Comparison of ENCODE assay signal across 18 cellular contexts in genomic region chr22:47057916-47058585, GRCh38.
A peak's percentile ranks its signal among the peaks of the same experiment; 100 is the strongest.
DNase-seq lines count a peak whose midpoint lies in the region; ATAC-seq and TF ChIP-seq lines count a peak whose summit lies in the region.
"Had no signal": no experiment of that assay in that cellular context is flagged by ENCODE, and none has a peak within 500 bp of the region (broad histone marks: within the 10 kb centered on the region; RNA-seq: fewer than 3 reads in every experiment).

No MANE protein-coding gene starts in this region.

- H3K36me3 Mint-ChIP-seq in endodermal cell (ENCODE audit: low read depth) (peaks cover 19% of the 10 kb centered on the region), progenitor cell of endocrine pancreas (ENCODE audit: insufficient read depth) (peaks cover 7% of the 10 kb centered on the region)

- DNase-seq in endodermal cell (no peak), progenitor cell of endocrine pancreas (ENCODE audit: low spot score, unreplicated experiment) (no peak), WERI-Rb-1 (no peak), Kasumi-1 (lab: John Stamatoyannopoulos, UW) (no peak)
- DNase-seq: CD4-positive, alpha-beta T cell; DND-41; GF-D8; Karpas-422; NCI-H1417; NCI-H1930; NCI-H2171; NCI-H510A; SHP77 treated with DMSO at 0.1 percent for 48 hours had no signal

- no peak for ATAC-seq in GM21619 (IDR thresholded peaks at IDR 0.05; ENCODE audit: unreplicated experiment)

- H3K9me3 Mint-ChIP-seq in endodermal cell (no peaks in the 10 kb centered on the region), progenitor cell of endocrine pancreas (ENCODE audit: low read depth) (no peaks in the 10 kb centered on the region)
- H3K9me3 Mint-ChIP-seq: CD4-positive, alpha-beta T cell had no signal

- peak overlapping the region; percentile 84 for H3K27ac Mint-ChIP-seq in endodermal cell
- H3K27ac Mint-ChIP-seq in progenitor cell of endocrine pancreas: peak overlapping the region; percentile 73
- H3K27ac Mint-ChIP-seq: B cell; CD4-positive, alpha-beta T cell had no signal

- H3K27me3 ChIP-seq in DOHH2 (ENCODE audit: control insufficient read depth, low read length) (no peaks in the 10 kb centered on the region), endodermal cell (ENCODE audit: control insufficient read depth, insufficient read depth, low read length, poor library complexity, severe bottlenecking) (no peaks in the 10 kb centered on the region), WERI-Rb-1 (ENCODE audit: insufficient read depth, low read depth, severe bottlenecking) (no peaks in the 10 kb centered on the region)
- H3K27me3 ChIP-seq: Peyer's patch had no signal

- no peak overlapping the region for H3K9ac ChIP-seq in endodermal cell (ENCODE audit: extremely low read depth, low read length, poor library complexity, severe bottlenecking)

- H3K36me3 ChIP-seq in DOHH2 (ENCODE audit: control insufficient read depth, low read length) (peaks cover 47% of the 10 kb centered on the region), HEK293 (ENCODE audit: control insufficient read depth in 2 of 2, insufficient read depth in 1 of 2, low read length in 2 of 2) (peaks cover 0 to 4% of the 10 kb centered on the region in 2 experiments; a peak in 2 of 3 replicates), endodermal cell (ENCODE audit: control insufficient read depth, insufficient read depth, low read length) (peaks cover 5% of the 10 kb centered on the region), WERI-Rb-1 (no peaks in the 10 kb centered on the region)

- no peaks in the 10 kb centered on the region for H4K20me1 ChIP-seq in DOHH2 (ENCODE audit: control insufficient read depth, insufficient read depth, low read depth, low read length)

- H3K4me1 Mint-ChIP-seq in endodermal cell (peaks cover 1% of the 10 kb centered on the region), progenitor cell of endocrine pancreas (ENCODE audit: low read depth) (no peaks in the 10 kb centered on the region)

- no peak for TF ChIP-seq CTCF in DOHH2 (IDR thresholded peaks at IDR 0.05; ENCODE audit: low read depth, low read length, poor library complexity, severe bottlenecking)
- no peak for TF ChIP-seq CTCF in HEK293 (tag by site-specific recombination; IDR thresholded peaks at IDR 0.05)
- TF ChIP-seq CTCF in endodermal cell (conservative IDR thresholded peaks at IDR 0.05): no peak
- no peak for TF ChIP-seq CTCF in progenitor cell of endocrine pancreas (IDR thresholded peaks at IDR 0.05; ENCODE audit: unreplicated experiment)
- no peak for TF ChIP-seq CTCF in WERI-Rb-1 (IDR thresholded peaks at IDR 0.05; ENCODE audit: low read depth, low read length)

- H3K27me3 Mint-ChIP-seq in endodermal cell (ENCODE audit: insufficient read depth): no peaks in the 10 kb centered on the region
- no peaks in the 10 kb centered on the region for H3K27me3 Mint-ChIP-seq in progenitor cell of endocrine pancreas
- H3K27me3 Mint-ChIP-seq: B cell; CD4-positive, alpha-beta T cell had no signal

- H3K4me2 ChIP-seq in DOHH2 (ENCODE audit: low read length): peak overlapping the region; percentile 68

- whole genome bisulfite sequencing in endodermal cell (ENCODE audit: insufficient coverage in 1 of 2, insufficient read length in 1 of 2), 2 experiments: 93 to 94% methylated on average over 11 to 16 of the region's 16 CpGs

- H3K9me2 ChIP-seq in DOHH2 (replicated peaks; ENCODE audit: control insufficient read depth, low read length): no peaks in the 10 kb centered on the region

- H3K4me3 ChIP-seq in DOHH2 (ENCODE audit: low read length) (peak overlapping the region; percentile 52; the same call in 1 of the 2 replicates), HEK293 (ENCODE audit: low read depth, low read length) (no peak overlapping the region), endodermal cell (ENCODE audit: low read length) (no peak overlapping the region), WERI-Rb-1 (ENCODE audit: low read depth, low read length) (no peak overlapping the region)
- H3K4me3 ChIP-seq: Peyer's patch had no signal

- H3K27ac ChIP-seq in DOHH2 (ENCODE audit: low read depth, low read length) (no peak overlapping the region), HEK293 (ENCODE audit: extremely low read depth, low read depth, low read length) (no peak overlapping the region), endodermal cell (ENCODE audit: low read depth, low read length) (no peak overlapping the region), WERI-Rb-1 (no peak overlapping the region)
- H3K27ac ChIP-seq: Peyer's patch had no signal

- 0 out of 2 replicates have a peak, but pooled peaks cover 2% of the 10 kb centered on the region for H3F3A ChIP-seq in DOHH2 (ENCODE audit: control insufficient read depth, insufficient read depth)

- CTCF ChIA-PET in HEK293 (lab: Yijun Ruan, JAX): no interaction called here

- POLR2A ChIA-PET in HEK293 (lab: Yijun Ruan, JAX): no interaction called here

- H3K79me2 ChIP-seq in DOHH2 (ENCODE audit: control insufficient read depth, low read length): peaks cover 3% of the 10 kb centered on the region; the same call in 1 of the 2 replicates

- H3K9me3 ChIP-seq in DOHH2 (ENCODE audit: control insufficient read depth, insufficient read depth, low read length): no peaks in the 10 kb centered on the region
- H3K9me3 ChIP-seq in HEK293 (ENCODE audit: control insufficient read depth, insufficient read depth, low read depth, low read length): no peaks in the 10 kb centered on the region
- no peaks in the 10 kb centered on the region for H3K9me3 ChIP-seq in endodermal cell (ENCODE audit: control insufficient read depth, low read length)
- H3K9me3 ChIP-seq in WERI-Rb-1 (ENCODE audit: severe bottlenecking): no peaks in the 10 kb centered on the region
- H3K9me3 ChIP-seq: Peyer's patch had no signal

- H3K4me1 ChIP-seq in DOHH2 (ENCODE audit: control insufficient read depth, low read length): peaks cover 32% of the 10 kb centered on the region
- H3K4me1 ChIP-seq in HEK293 (ENCODE audit: control insufficient read depth, insufficient read depth, low read length): no peaks in the 10 kb centered on the region
- no peaks in the 10 kb centered on the region for H3K4me1 ChIP-seq in endodermal cell (ENCODE audit: control insufficient read depth, insufficient read depth, low read length)
- H3K4me1 ChIP-seq: Peyer's patch had no signal

- H3K4me3 Mint-ChIP-seq in endodermal cell: no peak overlapping the region
- H3K4me3 Mint-ChIP-seq in progenitor cell of endocrine pancreas (ENCODE audit: low read depth): no peak overlapping the region
- H3K4me3 Mint-ChIP-seq: B cell; CD4-positive, alpha-beta T cell had no signal

TF ChIP-seq in HEK293, 187 proteins besides CTCF, POLR2A, EP300 and RAD21:
- TF ChIP-seq ZNF350 (tag by site-specific recombination; IDR thresholded peaks at IDR 0.05) (no peak), ZIC2 (tag by site-specific recombination; IDR thresholded peaks at IDR 0.05) (0 out of 2 replicates have a peak, but pooled peaks have one; percentile 13)
